In genomic region chr3:172673210-172673679, GRCh38 we compare ENCODE assay signal across 8 cellular contexts. TPM values are rescaled to one million over a fixed set of nuclear protein-coding genes. Genes with fewer than 3 reads are reported as not detected.
DNase-seq lines count a peak whose midpoint lies in the region; ATAC-seq and TF ChIP-seq lines count a peak whose summit lies in the region.

No MANE protein-coding gene starts in this region.

- H4K20me1 ChIP-seq in SU-DHL-6 (ENCODE audit: low read depth, low read length), result no peaks in the 10 kb centered on the region

- H3K4me2 ChIP-seq in SU-DHL-6 (ENCODE audit: low read depth, low read length, poor library complexity, severe bottlenecking), result no peak overlapping the region

- H3K9me2 ChIP-seq in SU-DHL-6 (replicated peaks; ENCODE audit: insufficient read depth, low read length), result no peaks in the 10 kb centered on the region

- H3K9me3 ChIP-seq in SU-DHL-6 (ENCODE audit: insufficient read depth, low read length) (no peaks in the 10 kb centered on the region), adipocyte (ENCODE audit: control insufficient read depth, low read length) (no peaks in the 10 kb centered on the region)

- H3K9ac ChIP-seq in SU-DHL-6 (ENCODE audit: low read length), result no peak overlapping the region
- no peak overlapping the region for H3K9ac ChIP-seq in adipocyte (ENCODE audit: low read length)

- DNase-seq in NCI-H1436 (lab: John Stamatoyannopoulos, UW) (peak; percentile 83), adipocyte (ENCODE audit: low read depth) (peak; percentile 80), iPS-NIHi11 (ENCODE audit: low spot score) (peak; percentile 53), mesothelial cell of epicardium (ENCODE audit: low spot score in 2 of 2, unreplicated experiment in 2 of 2) (no peak)
- DNase-seq in stimulated activated CD8-positive, alpha-beta memory T cell treated with anti-CD3 and anti-CD28 coated beads, Interleukin-12 subunit alpha, Interleukin-12 subunit beta, amount 100 ng/mL, for 1 hour (ENCODE audit: low read depth), result peak; percentile 11

- peaks cover 12% of the 10 kb centered on the region for H3K4me1 Mint-ChIP-seq in mesothelial cell of epicardium

- no peaks in the 10 kb centered on the region for H3K36me3 Mint-ChIP-seq in mesothelial cell of epicardium

- H3K36me3 ChIP-seq in SU-DHL-6 (ENCODE audit: low read length) (no peaks in the 10 kb centered on the region), adipocyte (ENCODE audit: control insufficient read depth, insufficient read depth, low read length, severe bottlenecking) (no peaks in the 10 kb centered on the region)

- no peak overlapping the region for H2AFZ ChIP-seq in SU-DHL-6 (ENCODE audit: low read depth, low read length, severe bottlenecking)

- H3K4me3 ChIP-seq in GM12875 (ENCODE audit: low read depth, low read length), result no peak overlapping the region
- H3K4me3 ChIP-seq in SU-DHL-6 (ENCODE audit: insufficient read depth, low read length, poor library complexity, severe bottlenecking), result no peak overlapping the region
- H3K4me3 ChIP-seq in adipocyte (ENCODE audit: low read length), result no peak overlapping the region

- H3K27me3 ChIP-seq in SU-DHL-6 (ENCODE audit: low read length) (no peaks in the 10 kb centered on the region), adipocyte (replicated peaks; ENCODE audit: control insufficient read depth, insufficient read depth, low read length) (no peaks in the 10 kb centered on the region)

- H3K4me1 ChIP-seq in adipocyte (ENCODE audit: control insufficient read depth, insufficient read depth, low read length), result peaks cover 20% of the 10 kb centered on the region

- H3K27ac ChIP-seq in SU-DHL-6 (ENCODE audit: low read depth, low read length), result no peak overlapping the region

- no peak overlapping the region for H3K4me3 Mint-ChIP-seq in mesothelial cell of epicardium

- H3K27me3 Mint-ChIP-seq in mesothelial cell of epicardium (ENCODE audit: low read depth), result no peaks in the 10 kb centered on the region

- no peak overlapping the region for H3K27ac Mint-ChIP-seq in mesothelial cell of epicardium

- no peaks in the 10 kb centered on the region for H3K79me2 ChIP-seq in SU-DHL-6 (ENCODE audit: insufficient read depth, low read length)

- H3F3A ChIP-seq in SU-DHL-6 (ENCODE audit: insufficient read depth), result no peaks in the 10 kb centered on the region

- ATAC-seq in HG02798 (IDR thresholded peaks at IDR 0.05; ENCODE audit: poor library complexity, unreplicated experiment), result peak; percentile 89

- TF ChIP-seq CTCF in GM12875 (IDR thresholded peaks at IDR 0.05; ENCODE audit: borderline replicate concordance, insufficient read depth, low read depth, low read length), result peak; percentile 66
- peak; percentile 96 for TF ChIP-seq CTCF in SU-DHL-6 (IDR thresholded peaks at IDR 0.05; ENCODE audit: insufficient read depth, low read length, poor library complexity, severe bottlenecking)
- no peak for TF ChIP-seq CTCF in mesothelial cell of epicardium (IDR thresholded peaks at IDR 0.05; ENCODE audit: unreplicated experiment)

- H3K9me3 Mint-ChIP-seq in mesothelial cell of epicardium, result no peaks in the 10 kb centered on the region

RNA-seq across cellular contexts. Expression of gene NCEH1, which starts 37.6 kb away (rescaled TPM):
- total RNA-seq in mesothelial cell of epicardium, result 1.6 to 1.8 TPM (median 1.8 TPM) in 3 replicates

Comparison
In these comparisons a context has a peak if more than half of its experiments do, and no peak if none do; other contexts are left out.
1. DNase-seq: peak in NCI-H1436 (single experiment), adipocyte (single experiment), iPS-NIHi11 (single experiment) and stimulated activated CD8-positive, alpha-beta memory T cell treated with anti-CD3 and anti-CD28 coated beads, Interleukin-12 subunit alpha, Interleukin-12 subunit beta, amount 100 ng/mL, for 1 hour (single experiment); none in mesothelial cell of epicardium (0 of 2).